In the genomic region with DNA sequence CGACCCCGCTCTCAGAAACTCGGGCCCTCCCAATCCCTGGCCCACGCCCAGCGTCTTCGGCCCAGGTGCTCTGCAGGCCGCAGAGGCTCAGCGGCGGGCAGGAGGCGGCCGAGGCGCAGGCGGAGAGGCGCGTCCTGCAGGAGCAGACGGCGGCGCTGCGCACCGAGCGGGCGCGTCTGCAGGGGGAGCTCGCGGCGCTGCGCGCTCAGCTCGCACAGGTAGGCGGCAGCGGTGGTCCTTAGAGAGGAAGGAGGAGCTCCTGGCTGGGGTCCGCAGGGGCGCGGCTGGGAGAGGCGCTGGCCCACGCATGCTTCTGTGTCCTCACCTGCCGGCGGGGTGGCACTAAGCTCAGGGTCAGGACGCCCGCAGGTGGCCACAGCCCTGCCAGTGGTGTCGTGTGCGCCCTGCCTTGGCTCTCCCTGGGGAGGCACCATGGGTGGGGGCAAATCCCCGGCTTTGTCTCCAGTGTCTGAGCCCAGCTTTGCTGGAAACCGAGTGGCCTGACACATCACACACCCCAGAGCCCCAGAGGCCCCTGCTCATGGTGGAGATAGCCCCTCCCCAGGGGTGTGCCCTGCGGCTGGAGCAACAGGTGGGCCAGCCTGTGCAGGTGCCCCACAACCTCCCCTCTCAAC, we compare ENCODE assay signal across 8 cellular contexts. TPM values are rescaled to one million over a fixed set of nuclear protein-coding genes. Genes with fewer than 3 reads are reported as not detected.
A peak's percentile ranks its signal among the peaks of the same experiment; 100 is the strongest.
DNase-seq lines count a peak whose midpoint lies in the region; ATAC-seq and TF ChIP-seq lines count a peak whose summit lies in the region.

No MANE protein-coding gene starts in this region.

- dilution Hi-C loops in IMR-90 (cut with HindIII; ENCODE audit: low sequenced_read_pairs, unreplicated experiment) = no loop called here

- no peak overlapping the region for H4K91ac ChIP-seq in IMR-90 (ENCODE audit: insufficient read depth, low read depth, low read length)

- TF ChIP-seq EP300 in ovary (IDR thresholded peaks at IDR 0.05) = no peak

- H2AK9ac ChIP-seq in IMR-90 (replicated peaks; ENCODE audit: low read depth, low read length, poor library complexity) = no peak overlapping the region

- H4K20me1 ChIP-seq in IMR-90 (ENCODE audit: insufficient read depth, low read length) = no peaks in the 10 kb centered on the region

- H3K14ac ChIP-seq in IMR-90 (replicated peaks; ENCODE audit: low read depth, low read length) = no peak overlapping the region

- H3K23ac ChIP-seq in IMR-90 (ENCODE audit: low read depth, low read length) = no peak overlapping the region

- H3K4me3 ChIP-seq in CD8-positive, alpha-beta memory T cell (ENCODE audit: low read length) = no peak overlapping the region
- H3K4me3 ChIP-seq in IMR-90 (ENCODE audit: insufficient read depth, low read depth, low read length) = no peak overlapping the region
- no peak overlapping the region for H3K4me3 ChIP-seq in ovary

- no peaks in the 10 kb centered on the region for H3K79me1 ChIP-seq in IMR-90 (ENCODE audit: low read depth in 1 of 2, low read length in 2 of 2)

- no peak overlapping the region for H2BK5ac ChIP-seq in IMR-90 (ENCODE audit: low read depth, low read length, poor library complexity, severe bottlenecking)

- DNase-seq in CD8-positive, alpha-beta memory T cell = peak in 3 of 5 donors; percentile 19 to 68 (median 46)
- DNase-seq in IMR-90 (peak; percentile 16), activated B cell treated with CpG ODN at 0.5 μM for 24 hours (peak; percentile 45), ovary (peak; percentile 38 to 72 (median 46)), pons (ENCODE audit: low spot score) (no peak)

- CTCF ChIA-PET in CD8-positive, alpha-beta memory T cell (lab: Charles Lee) = interaction anchor here (0.8 to 1.4 kb wide), 7 partner anchors 11 to 167 kb away, joined by 3 to 5 read pairs (median 4); a partner anchor contains a TSS
- CTCF ChIA-PET in IMR-90 (lab: Yijun Ruan, JAX) (interaction anchor here (0.7 to 1.1 kb wide), 2 partner anchors 8 to 34 kb away, joined by 3 to 6 read pairs; no protein-coding TSS in a partner anchor), activated B cell treated with CpG ODN at 0.5 μM for 24 hours (lab: Charles Lee) (interaction anchor here (0.7 to 1.6 kb wide), 8 partner anchors 89 to 615 kb away, joined by 3 to 6 read pairs (median 4); a partner anchor contains a TSS)

- H3K4me2 ChIP-seq in IMR-90 (ENCODE audit: low read depth, low read length) = no peak overlapping the region

- H3K9me1 ChIP-seq in IMR-90 (ENCODE audit: insufficient read depth, low read length) = no peaks in the 10 kb centered on the region

- TF ChIP-seq RAD21 in IMR-90 (IDR thresholded peaks at IDR 0.05; ENCODE audit: low read length) = no peak

- peaks cover 1 to 6% of the 10 kb centered on the region in 2 donors for H3K27me3 Mint-ChIP-seq in CD8-positive, alpha-beta memory T cell
- peaks cover 14% of the 10 kb centered on the region for H3K27me3 Mint-ChIP-seq in activated B cell treated with CpG ODN at 0.5 μM for 24 hours

- no peaks in the 10 kb centered on the region for H3K36me3 ChIP-seq in CD8-positive, alpha-beta memory T cell (ENCODE audit: insufficient read depth, low read length)
- H3K36me3 ChIP-seq in IMR-90 (ENCODE audit: control insufficient read depth, insufficient read depth, low read length) (no peaks in the 10 kb centered on the region), ovary (no peaks in the 10 kb centered on the region)

- H2AFZ ChIP-seq in IMR-90 (replicated peaks; ENCODE audit: low read length, poor library complexity) = no peak overlapping the region

- H3K9me3 Mint-ChIP-seq in CD8-positive, alpha-beta memory T cell = no peaks in the 10 kb centered on the region
- H3K9me3 Mint-ChIP-seq in activated B cell treated with CpG ODN at 0.5 μM for 24 hours = no peaks in the 10 kb centered on the region

- H3K27ac Mint-ChIP-seq in CD8-positive, alpha-beta memory T cell = peak overlapping the region in 1 of 8 donors; percentile 57
- H3K27ac Mint-ChIP-seq in activated B cell treated with CpG ODN at 0.5 μM for 24 hours = no peak overlapping the region

- no peak overlapping the region for H3K4ac ChIP-seq in IMR-90 (ENCODE audit: low read depth, low read length)

- no peak overlapping the region for H3K56ac ChIP-seq in IMR-90 (ENCODE audit: extremely low read depth, insufficient read depth, low read length)

- H3K9ac ChIP-seq in IMR-90 (ENCODE audit: low read depth, low read length) = no peak overlapping the region

- TF ChIP-seq POLR2A in IMR-90 (IDR thresholded peaks at IDR 0.05; ENCODE audit: low read depth, low read length) (no peak), ovary (IDR thresholded peaks at IDR 0.05) (no peak)

- H3K4me1 Mint-ChIP-seq in CD8-positive, alpha-beta memory T cell = peaks cover 0 to 4% (median 0%) of the 10 kb centered on the region in 3 donors
- peaks cover 3% of the 10 kb centered on the region for H3K4me1 Mint-ChIP-seq in activated B cell treated with CpG ODN at 0.5 μM for 24 hours

- no peak overlapping the region for H2AK5ac ChIP-seq in IMR-90 (ENCODE audit: low read depth, low read length)

- POLR2A ChIA-PET in CD8-positive, alpha-beta memory T cell (lab: Charles Lee) = no interaction called here
- POLR2A ChIA-PET in IMR-90 (lab: Charles Lee; ENCODE audit: unreplicated experiment) = no interaction called here
- POLR2A ChIA-PET in activated B cell treated with CpG ODN at 0.5 μM for 24 hours (lab: Charles Lee) = interaction anchor here (0.6 to 1.0 kb wide), 2 partner anchors 55 to 167 kb away, joined by 3 to 5 read pairs; a partner anchor contains a TSS

- intact Hi-C loops in IMR-90 (cut with micrococcal nuclease) = no loop called here
- intact Hi-C loops in activated B cell treated with CpG ODN at 0.5 μM for 24 hours (cut with micrococcal nuclease) = loop anchor here (2.0 to 10.0 kb wide), 5 partner anchors 59 to 231 kb away; a partner anchor contains a TSS
- intact Hi-C loops in ovary (cut with DNase I) = no loop called here

- H3K18ac ChIP-seq in IMR-90 (ENCODE audit: low read depth, low read length) = no peak overlapping the region

- H3K9me3 ChIP-seq in CD8-positive, alpha-beta memory T cell (ENCODE audit: low read length) = no peaks in the 10 kb centered on the region
- H3K9me3 ChIP-seq in IMR-90 (ENCODE audit: control insufficient read depth, insufficient read depth, low read length) = peaks cover 7% of the 10 kb centered on the region
- H3K9me3 ChIP-seq in ovary = peaks cover 0 to 3% of the 10 kb centered on the region in 2 donors

- H2BK15ac ChIP-seq in IMR-90 (ENCODE audit: low read depth, low read length) = no peak overlapping the region

- H4K5ac ChIP-seq in IMR-90 (ENCODE audit: low read depth, low read length) = no peak overlapping the region

- peak; percentile 24; the same call in 1 of the 2 replicates for ATAC-seq in IMR-90 (ENCODE audit: low read depth)
- ATAC-seq in activated B cell treated with CpG ODN at 0.5 μM for 24 hours (ENCODE audit: low read depth) = peak; percentile 86
- peak; percentile 71 for ATAC-seq in esophagus mucosa
- no peak for ATAC-seq in GM21786 (IDR thresholded peaks at IDR 0.05; ENCODE audit: unreplicated experiment)
- ATAC-seq in HG02884 (IDR thresholded peaks at IDR 0.05; ENCODE audit: unreplicated experiment) = no peak

- H3K4me1 ChIP-seq in CD8-positive, alpha-beta memory T cell (ENCODE audit: insufficient read depth, low read length) = no peaks in the 10 kb centered on the region
- peaks cover 15% of the 10 kb centered on the region for H3K4me1 ChIP-seq in IMR-90 (ENCODE audit: control insufficient read depth, insufficient read depth, low read length)
- peaks cover 4% of the 10 kb centered on the region for H3K4me1 ChIP-seq in ovary (ENCODE audit: insufficient read depth)

- no peak overlapping the region for H4K8ac ChIP-seq in IMR-90 (ENCODE audit: low read depth in 2 of 2, low read length in 2 of 2)

- WGBS in IMR-90 (ENCODE audit: extremely low coverage in 2 of 2, insufficient read length in 1 of 2), 2 experiments = 17% methylated on average over 14 of the region's 45 CpGs; no CpG with 5 or more reads in 1 of the 2 experiments
- WGBS in ovary, 3 donors = 4 to 19% (median 6%) methylated on average over 43 to 45 of the region's 45 CpGs

- TF ChIP-seq CTCF in IMR-90 (conservative IDR thresholded peaks at IDR 0.05; ENCODE audit: low read depth, low read length) = peak; percentile 36
- no peak for TF ChIP-seq CTCF in activated B cell treated with CpG ODN at 0.5 μM for 24 hours (IDR thresholded peaks at IDR 0.05)
- peak in 2 of 3 donors; percentile 55 to 57 for TF ChIP-seq CTCF in ovary (IDR thresholded peaks at IDR 0.05)

- no peaks in the 10 kb centered on the region for H3K27me3 ChIP-seq in CD8-positive, alpha-beta memory T cell (ENCODE audit: insufficient read depth, low read length, poor library complexity, severe bottlenecking)
- H3K27me3 ChIP-seq in IMR-90 (ENCODE audit: control insufficient read depth, insufficient read depth, low read length) = peaks cover 7% of the 10 kb centered on the region; the same call in 1 of the 2 replicates
- H3K27me3 ChIP-seq in ovary = no peaks in the 10 kb centered on the region

- no TSS peak for BruUV-seq in IMR-90 (replicated peaks; lab: Mats Ljungman, UMichigan)

- no peak overlapping the region for H2BK20ac ChIP-seq in IMR-90 (ENCODE audit: low read depth, low read length)

- H3K36me3 Mint-ChIP-seq in CD8-positive, alpha-beta memory T cell = peaks cover 0 to 2% (median 0%) of the 10 kb centered on the region in 3 donors
- H3K36me3 Mint-ChIP-seq in activated B cell treated with CpG ODN at 0.5 μM for 24 hours (ENCODE audit: low read depth) = no peaks in the 10 kb centered on the region

- H3K4me3 Mint-ChIP-seq in CD8-positive, alpha-beta memory T cell = no peak overlapping the region
- H3K4me3 Mint-ChIP-seq in activated B cell treated with CpG ODN at 0.5 μM for 24 hours = no peak overlapping the region

- in situ Hi-C loops in IMR-90 (cut with MboI; ENCODE audit: low sequenced_read_pairs) = no loop called here

- no peak overlapping the region for H3K27ac ChIP-seq in CD8-positive, alpha-beta memory T cell (ENCODE audit: low read depth, low read length)
- H3K27ac ChIP-seq in IMR-90 (ENCODE audit: insufficient read depth, low read length) (no peak overlapping the region), ovary (no peak overlapping the region)

- H2BK120ac ChIP-seq in IMR-90 (ENCODE audit: low read depth, low read length) = no peak overlapping the region

TF ChIP-seq in IMR-90, 13 proteins besides CTCF, POLR2A, EP300 and RAD21 (continues in another document):
- TF ChIP-seq CHD1 (IDR thresholded peaks at IDR 0.05; ENCODE audit: low read depth, low read length) = no peak
- TF ChIP-seq RFX5 (IDR thresholded peaks at IDR 0.05; ENCODE audit: low read depth, low read length) = no peak
- TF ChIP-seq BHLHE40 (IDR thresholded peaks at IDR 0.05; ENCODE audit: low read depth, low read length) = no peak
- TF ChIP-seq MAFK (IDR thresholded peaks at IDR 0.05; ENCODE audit: low read depth, low read length) = no peak

RNA-seq across cellular contexts. Expression of a gene that starts 14.9 kb away (rescaled TPM):
- 1 to 10 TPM; 1.8 to 3.5 TPM for total RNA-seq in CD8-positive, alpha-beta memory T cell
- 0.90 TPM for polyA plus RNA-seq in CD8-positive, alpha-beta memory T cell
- total RNA-seq in IMR-90 (2012; rRNA removed) (1.1 and 1.4 TPM in 2 replicates), activated B cell treated with CpG ODN at 0.5 μM for 24 hours (44.7 and 59.8 TPM in 2 replicates), esophagus mucosa (3.9 TPM), ovary (10 to 100 TPM; 32.7 to 69.5 (median 50.3) TPM)
- polyA plus RNA-seq in IMR-90 (2012; rRNA removed) (3.4 and 3.7 TPM in 2 replicates), ovary (10 to 100 TPM; 16.7 to 29.5 TPM)
- 1.3 and 3.9 TPM in 2 replicates for polyA plus RNA-seq in IMR-90 (2012; cell fraction: cytosol; rRNA removed)
- 6.6 and 15.0 TPM in 2 replicates for polyA plus RNA-seq in IMR-90 (2012; cell fraction: nucleus; rRNA removed; ENCODE audit: low replicate concordance)

Comparison
In these comparisons a context has a peak if more than half of its experiments do, and no peak if none do; other contexts are left out.
1. ATAC-seq: peak in IMR-90 (single experiment), activated B cell treated with CpG ODN at 0.5 μM for 24 hours (single experiment) and esophagus mucosa (single experiment); none in GM21786 (single experiment) and HG02884 (single experiment).